Comparison of ENCODE assay signal across 1 cellular context in the genomic region with DNA sequence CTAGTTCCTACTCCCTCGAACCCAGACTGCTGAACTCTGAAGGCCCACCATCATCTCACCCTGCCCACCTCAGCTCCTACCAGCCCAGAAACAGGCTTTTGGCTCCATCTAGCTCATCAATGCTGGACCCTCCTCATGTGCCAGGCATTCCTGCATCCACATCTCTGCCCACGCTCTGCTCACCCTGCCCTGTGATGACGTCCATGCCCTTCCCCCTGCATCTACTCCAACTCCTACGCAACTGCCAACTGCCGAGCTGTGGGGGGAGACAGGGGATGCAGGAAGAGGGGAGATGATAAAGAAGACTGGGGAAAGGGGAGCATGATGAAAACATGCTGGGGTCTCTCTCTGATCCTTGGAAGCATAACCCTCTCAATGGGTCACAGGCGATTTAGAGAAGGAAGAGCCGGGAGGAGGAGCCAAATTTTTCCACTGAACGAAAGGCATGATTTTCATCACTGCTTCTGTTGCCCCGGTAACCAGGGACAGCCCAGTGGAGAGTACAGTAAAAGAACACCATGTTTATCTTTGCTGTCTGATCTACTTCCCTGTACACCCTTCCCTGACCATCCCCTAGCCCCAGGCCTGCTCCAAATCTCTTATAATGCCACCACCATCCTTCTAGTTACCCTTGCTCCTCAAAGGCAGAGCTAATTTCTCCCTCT.
TF ChIP-seq lines count a peak whose summit lies in the region.

No MANE protein-coding gene starts in this region.

TF ChIP-seq in HEK293, 187 proteins besides CTCF, POLR2A, EP300 and RAD21 (continued from another document):
- TF ChIP-seq ZNF280C (tag by site-specific recombination; IDR thresholded peaks at IDR 0.05) (no peak), ZSCAN4 (tag by site-specific recombination; IDR thresholded peaks at IDR 0.05) (no peak)
